In the genomic region with DNA sequence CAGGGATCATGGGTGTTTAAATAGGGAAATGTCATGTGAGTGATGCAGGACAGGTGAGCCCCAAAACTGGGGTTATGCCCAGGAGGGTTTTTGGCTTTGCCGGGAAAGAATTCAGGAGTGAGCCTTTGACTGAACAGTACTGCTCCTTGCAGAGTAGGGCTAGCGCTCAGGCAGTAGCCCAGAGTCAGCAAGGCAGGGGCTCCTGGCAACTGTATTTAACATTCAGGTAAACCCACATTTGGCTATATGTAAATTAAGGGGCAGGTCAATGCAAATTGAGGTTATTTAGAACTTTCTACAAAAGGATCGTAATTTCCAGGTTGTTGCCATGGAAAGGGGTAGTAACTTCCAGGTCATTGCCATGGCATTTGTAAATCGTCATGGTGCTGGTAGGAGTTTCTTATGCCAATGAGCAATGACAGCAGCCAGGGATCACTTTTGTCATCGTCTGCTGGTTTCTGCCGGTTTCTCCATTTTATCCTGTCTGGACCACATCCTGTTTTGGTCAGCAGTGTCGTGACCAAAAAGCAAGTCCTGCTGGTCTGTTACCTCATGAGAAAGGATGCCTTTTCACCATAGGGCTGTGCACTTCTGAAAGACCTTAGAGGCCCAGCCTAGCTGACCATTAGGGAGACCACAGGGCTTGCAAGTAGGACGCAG, we compare ENCODE assay signal across 8 cellular contexts. TPM values are rescaled to one million over a fixed set of nuclear protein-coding genes. Genes with fewer than 3 reads are reported as not detected.
DNase-seq lines count a peak whose midpoint lies in the region; ATAC-seq and TF ChIP-seq lines count a peak whose summit lies in the region.

No MANE protein-coding gene starts in this region.

- DNase-seq in GF-D8 (lab: John Stamatoyannopoulos, UW) (peak; percentile 72), NOMO-1 treated with dmso at 0.1 percent for 144 hours (lab: John Stamatoyannopoulos, UW; ENCODE audit: unreplicated experiment) (peak; percentile 26), amniotic epithelial cell (ENCODE audit: low read depth) (peak; percentile 85), vagina (ENCODE audit: extremely low spot score in 2 of 2) (no peak), SW480 (ENCODE audit: low spot score) (no peak), Ammon's horn (ENCODE audit: low spot score) (no peak)
- peak; percentile 74 for DNase-seq in natural killer cell treated with Interleukin-12 subunit alpha and Interleukin-12 subunit beta and Interleukin-15 and Interleukin-18, amount 100 ng/mL, for 72 hours (ENCODE audit: low spot score)

- peak; percentile 91 to 92 for ATAC-seq in natural killer cell treated with Interleukin-12 subunit alpha and Interleukin-12 subunit beta and Interleukin-15 and Interleukin-18, amount 100 ng/mL, for 72 hours
- no peak for ATAC-seq in GM21423 (IDR thresholded peaks at IDR 0.05; ENCODE audit: unreplicated experiment)

- peaks cover 13% of the 10 kb centered on the region for H3K9me3 Mint-ChIP-seq in natural killer cell treated with Interleukin-12 subunit alpha and Interleukin-12 subunit beta and Interleukin-15 and Interleukin-18, amount 100 ng/mL, for 72 hours

- no peak overlapping the region for H3K27ac ChIP-seq in vagina

- peaks cover 32% of the 10 kb centered on the region for H3K36me3 Mint-ChIP-seq in natural killer cell treated with Interleukin-12 subunit alpha and Interleukin-12 subunit beta and Interleukin-15 and Interleukin-18, amount 100 ng/mL, for 72 hours

- TF ChIP-seq POLR2A in vagina (IDR thresholded peaks at IDR 0.05), result no peak

- peak overlapping the region; percentile 64 for H3K27ac Mint-ChIP-seq in natural killer cell treated with Interleukin-12 subunit alpha and Interleukin-12 subunit beta and Interleukin-15 and Interleukin-18, amount 100 ng/mL, for 72 hours

- peaks cover 19% of the 10 kb centered on the region in 2 donors for H3K4me1 Mint-ChIP-seq in natural killer cell treated with Interleukin-12 subunit alpha and Interleukin-12 subunit beta and Interleukin-15 and Interleukin-18, amount 100 ng/mL, for 72 hours (ENCODE audit: low read depth in 2 of 2)

- no peak for TF ChIP-seq CTCF in vagina (IDR thresholded peaks at IDR 0.05)

- no peaks in the 10 kb centered on the region for H3K4me1 ChIP-seq in vagina

- H3K27me3 ChIP-seq in vagina, result no peaks in the 10 kb centered on the region

- intact Hi-C loops in vagina (cut with DNase I), result no loop called here

- peaks cover 0 to 18% of the 10 kb centered on the region in 2 donors for H3K36me3 ChIP-seq in vagina

- H3K4me3 Mint-ChIP-seq in natural killer cell treated with Interleukin-12 subunit alpha and Interleukin-12 subunit beta and Interleukin-15 and Interleukin-18, amount 100 ng/mL, for 72 hours, result peak overlapping the region; percentile 35

- H3K4me3 ChIP-seq in vagina, result no peak overlapping the region

- no peaks in the 10 kb centered on the region for H3K27me3 Mint-ChIP-seq in natural killer cell treated with Interleukin-12 subunit alpha and Interleukin-12 subunit beta and Interleukin-15 and Interleukin-18, amount 100 ng/mL, for 72 hours

- peaks cover 6% of the 10 kb centered on the region for H3K9me3 ChIP-seq in vagina

RNA-seq across cellular contexts. Expression of a gene that starts 24.3 kb away (rescaled TPM):
- 10 to 100 TPM; 12.1 to 12.2 TPM for total RNA-seq in natural killer cell treated with Interleukin-12 subunit alpha and Interleukin-12 subunit beta and Interleukin-15 and Interleukin-18, amount 100 ng/mL, for 72 hours
- total RNA-seq in vagina, result 7.1 TPM

Comparison
In these comparisons a context has a peak if more than half of its experiments do, and no peak if none do; other contexts are left out.
1. DNase-seq: peak in GF-D8 (single experiment), NOMO-1 treated with dmso at 0.1 percent for 144 hours (single experiment), amniotic epithelial cell (single experiment) and natural killer cell treated with Interleukin-12 subunit alpha and Interleukin-12 subunit beta and Interleukin-15 and Interleukin-18, amount 100 ng/mL, for 72 hours (single experiment); none in vagina (0 of 2), SW480 (single experiment) and Ammon's horn (single experiment).